8 cellular contexts compared by ENCODE assay signal in genomic region chr20:64080013-64080812, GRCh38. TPM values are rescaled to one million over a fixed set of nuclear protein-coding genes. Genes with fewer than 3 reads are reported as not detected.
DNase-seq lines count a peak whose midpoint lies in the region; ATAC-seq and TF ChIP-seq lines count a peak whose summit lies in the region.

OPRL1 (plus strand) TSS chr20:64080082; CDS start chr20:64092721, 12,639 bp downstream.

- H3K27me3 Mint-ChIP-seq in chondrocyte (ENCODE audit: low read depth) = peaks cover 4% of the 10 kb centered on the region

- intact Hi-C loops in mucosa of descending colon (cut with DNase I, micrococcal nuclease) (no loop called here), aorta (cut with DNase I) (no loop called here)

- H3K4me3 Mint-ChIP-seq in chondrocyte (ENCODE audit: unreplicated experiment) = peak within 1 kb of the TSS; percentile 79

- H3K4me3 ChIP-seq in GM12875 (ENCODE audit: low read depth, low read length) (peak within 1 kb of the TSS; percentile 71), mucosa of descending colon (peak within 1 kb of the TSS; percentile 42), aorta (ENCODE audit: low read length in 2 of 2) (peak within 1 kb of the TSS; percentile 46 to 66)

- no peaks in the 10 kb centered on the region for H3K9me3 Mint-ChIP-seq in chondrocyte (ENCODE audit: low read depth)

- 4 to 7% methylated on average over 34 to 62 of the region's 62 CpGs for WGBS in aorta, 2 donors

- TF ChIP-seq CTCF in GM12875 (IDR thresholded peaks at IDR 0.05; ENCODE audit: borderline replicate concordance, insufficient read depth, low read depth, low read length) (no peak), chondrocyte (IDR thresholded peaks at IDR 0.05) (no peak), mucosa of descending colon (IDR thresholded peaks at IDR 0.05) (no peak)

- ATAC-seq in mucosa of descending colon = no peak
- no peak for ATAC-seq in aorta (ENCODE audit: low FRiP score)
- no peak for ATAC-seq in HG02981 (IDR thresholded peaks at IDR 0.05; ENCODE audit: unreplicated experiment)
- no peak for ATAC-seq in GM21825 (IDR thresholded peaks at IDR 0.05; ENCODE audit: unreplicated experiment)
- ATAC-seq in GM19023 (IDR thresholded peaks at IDR 0.05; ENCODE audit: unreplicated experiment) = no peak

- DNase-seq in RKO (ENCODE audit: low spot score) (peak; percentile 58), chondrocyte (ENCODE audit: low spot score) (no peak), mucosa of descending colon (no peak), aorta (no peak)

- H3K36me3 ChIP-seq in mucosa of descending colon (ENCODE audit: low read depth) (no peaks in the 10 kb centered on the region), aorta (ENCODE audit: control insufficient read depth in 1 of 2, insufficient read depth in 2 of 2, low read length in 1 of 2) (no peaks in the 10 kb centered on the region)

- H3K4me1 ChIP-seq in mucosa of descending colon (ENCODE audit: low read depth) = peaks cover 18% of the 10 kb centered on the region
- H3K4me1 ChIP-seq in aorta (ENCODE audit: control insufficient read depth in 1 of 2, insufficient read depth in 2 of 2, low read length in 2 of 2) = no peaks in the 10 kb centered on the region

- no peak within 1 kb of the TSS for H3K27ac ChIP-seq in aorta (ENCODE audit: low read depth in 1 of 2, low read length in 2 of 2)

- H3K4me1 Mint-ChIP-seq in chondrocyte (ENCODE audit: low read depth) = peaks cover 32% of the 10 kb centered on the region

- H3K27ac Mint-ChIP-seq in chondrocyte (ENCODE audit: unreplicated experiment) = peak within 1 kb of the TSS; percentile 36

- H3K27me3 ChIP-seq in aorta (ENCODE audit: control insufficient read depth in 1 of 2, insufficient read depth in 2 of 2, low read length in 1 of 2) = no peaks in the 10 kb centered on the region

- no peaks in the 10 kb centered on the region for H3K36me3 Mint-ChIP-seq in chondrocyte (ENCODE audit: low read depth)

- H3K9me3 ChIP-seq in mucosa of descending colon (no peaks in the 10 kb centered on the region), aorta (ENCODE audit: control insufficient read depth, low read length) (no peaks in the 10 kb centered on the region)

RNA-seq across cellular contexts. Expression of gene OPRL1, which starts in this region (rescaled TPM):
- 3.2 to 4.6 TPM (median 3.5 TPM) in 3 replicates for total RNA-seq in chondrocyte
- total RNA-seq in mucosa of descending colon = under 1 TPM; 0.26 to 0.76 (median 0.39) TPM
- total RNA-seq in aorta = 1 to 10 TPM in 1 of 2 donors, under 1 TPM in 1; 0.78 to 2.9 TPM
- polyA plus RNA-seq in aorta = 1 to 10 TPM in 1 of 2 donors, under 1 TPM in 1; 0.72 to 1.1 TPM
